ENCODE assay signal across 25 cellular contexts in the genomic region with DNA sequence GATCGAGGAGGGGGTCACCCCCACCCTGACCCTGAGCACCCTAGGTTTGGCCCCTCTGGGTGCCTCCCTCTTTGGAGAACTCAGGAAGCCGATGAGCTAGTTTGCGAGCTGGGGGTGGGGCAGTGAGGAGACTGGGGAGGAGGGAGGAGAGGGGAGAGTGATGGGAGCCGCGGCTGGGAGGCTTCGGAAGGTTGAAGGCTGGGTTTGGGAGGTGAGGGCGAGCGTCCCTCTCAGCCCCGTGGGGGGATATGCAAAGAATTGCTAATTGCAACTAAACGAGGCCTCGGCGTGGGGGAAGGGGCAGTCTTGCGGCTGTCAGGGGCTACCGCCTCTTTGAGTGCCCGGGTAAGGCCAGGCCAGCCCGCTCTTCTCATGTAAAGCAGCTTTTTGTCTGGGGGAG. TPM values are rescaled to one million over a fixed set of nuclear protein-coding genes. Genes with fewer than 3 reads are reported as not detected.
DNase-seq lines count a peak whose midpoint lies in the region; TF ChIP-seq lines count a peak whose summit lies in the region.
"Had no signal": no experiment of that assay in that cellular context is flagged by ENCODE, and none has a peak within 500 bp of the region (broad histone marks: within the 10 kb centered on the region; RNA-seq: fewer than 3 reads in every experiment).

No MANE protein-coding gene starts in this region.

- H3K9me3 Mint-ChIP-seq in Caco-2 (ENCODE audit: unreplicated experiment) (no peaks in the 10 kb centered on the region), glutamatergic neuron (ENCODE audit: unreplicated experiment) (peaks cover 6% of the 10 kb centered on the region), mesothelial cell of epicardium (peaks cover 3% of the 10 kb centered on the region)
- H3K9me3 Mint-ChIP-seq: CD8-positive, alpha-beta memory T cell; natural killer cell treated with Interleukin-12 subunit alpha and Interleukin-12 subunit beta and Interleukin-15 and Interleukin-18, amount 100 ng/mL, for 72 hours had no signal

- BruUV-seq in Caco-2 (replicated peaks; lab: Mats Ljungman, UMichigan) = no TSS peak

- peak overlapping the region; percentile 72 for H3K9ac ChIP-seq in NT2/D1 (ENCODE audit: insufficient read length, low read depth)

- H3K36me3 Mint-ChIP-seq in Caco-2 (ENCODE audit: insufficient read depth, unreplicated experiment) = peaks cover 36% of the 10 kb centered on the region
- H3K36me3 Mint-ChIP-seq in glutamatergic neuron (ENCODE audit: unreplicated experiment) = no peaks in the 10 kb centered on the region
- H3K36me3 Mint-ChIP-seq in mesothelial cell of epicardium = no peaks in the 10 kb centered on the region
- H3K36me3 Mint-ChIP-seq: CD8-positive, alpha-beta memory T cell; natural killer cell treated with Interleukin-12 subunit alpha and Interleukin-12 subunit beta and Interleukin-15 and Interleukin-18, amount 100 ng/mL, for 72 hours had no signal

- H3K27me3 Mint-ChIP-seq in Caco-2 (ENCODE audit: insufficient read depth, unreplicated experiment) = no peaks in the 10 kb centered on the region
- H3K27me3 Mint-ChIP-seq in glutamatergic neuron (ENCODE audit: unreplicated experiment) = peaks cover 18% of the 10 kb centered on the region
- no peaks in the 10 kb centered on the region for H3K27me3 Mint-ChIP-seq in mesothelial cell of epicardium (ENCODE audit: low read depth)

- H3K27ac Mint-ChIP-seq in Caco-2 (ENCODE audit: unreplicated experiment) (peak overlapping the region; percentile 10), glutamatergic neuron (ENCODE audit: unreplicated experiment) (no peak overlapping the region), mesothelial cell of epicardium (peak overlapping the region; percentile 64)
- H3K27ac Mint-ChIP-seq: CD8-positive, alpha-beta memory T cell; natural killer cell treated with Interleukin-12 subunit alpha and Interleukin-12 subunit beta and Interleukin-15 and Interleukin-18, amount 100 ng/mL, for 72 hours; progenitor cell of endocrine pancreas had no signal

- CTCF ChIA-PET in Caco-2 (lab: Charles Lee) = interaction anchor here (0.6 kb wide), 2 partner anchors 1100 to 1141 kb away, joined by 3 read pairs; no protein-coding TSS in a partner anchor

- POLR2A ChIA-PET in Caco-2 (lab: Charles Lee) = no interaction called here

- TF ChIP-seq CTCF in Caco-2 (IDR thresholded peaks at IDR 0.05; ENCODE audit: insufficient read depth in 1 of 2, low read depth in 1 of 2, low read length in 1 of 2, severe bottlenecking in 1 of 2, unreplicated experiment in 1 of 2) (no peak), glutamatergic neuron (IDR thresholded peaks at IDR 0.05; ENCODE audit: partially characterized antibody, unreplicated experiment) (no peak), mesothelial cell of epicardium (IDR thresholded peaks at IDR 0.05; ENCODE audit: unreplicated experiment) (no peak)

- H3K36me3 ChIP-seq in Caco-2 (ENCODE audit: control insufficient read depth, insufficient read depth, low read length) (no peaks in the 10 kb centered on the region), NT2/D1 (ENCODE audit: insufficient read depth, insufficient read length, low read length) (no peaks in the 10 kb centered on the region)
- H3K36me3 ChIP-seq: breast epithelium, stomach, transverse colon had no signal

- H3K4me1 ChIP-seq in Caco-2 (peaks cover 62% of the 10 kb centered on the region), NT2/D1 (ENCODE audit: insufficient read depth, insufficient read length) (peaks cover 34% of the 10 kb centered on the region)
- H3K4me1 ChIP-seq: breast epithelium had no signal

- H3K9me3 ChIP-seq in Caco-2 (no peaks in the 10 kb centered on the region), NT2/D1 (ENCODE audit: insufficient read depth, low read length) (no peaks in the 10 kb centered on the region)
- H3K9me3 ChIP-seq: breast epithelium, stomach, transverse colon had no signal

- intact Hi-C loops in Caco-2 (cut with micrococcal nuclease; ENCODE audit: unreplicated experiment) (no loop called here), posterior cingulate gyrus (cut with DNase I) (no loop called here)

- H3K4me3 ChIP-seq in Caco-2 (ENCODE audit: low read depth, low read length) = no peak overlapping the region
- no peak overlapping the region for H3K4me3 ChIP-seq in NT2/D1 (ENCODE audit: insufficient read length, low read depth)
- H3K4me3 ChIP-seq: breast epithelium, coronary artery, stomach, transverse colon had no signal

- no peak for DNase-seq in Caco-2
- peak; percentile 97 for DNase-seq in NT2/D1 (ENCODE audit: low read depth, low spot score)
- peak; percentile 35 for DNase-seq in glutamatergic neuron
- DNase-seq in mesothelial cell of epicardium (ENCODE audit: low spot score in 2 of 2, unreplicated experiment in 2 of 2) = peak in 1 of 2 experiments; percentile 43
- DNase-seq in HuH-7.5 (ENCODE audit: low spot score) = no peak
- no peak for DNase-seq in posterior cingulate gyrus
- no peak for DNase-seq in activated CD4-positive, alpha-beta T cell treated with anti-CD3 and anti-CD28 coated beads, Interleukin-2, amount 50 U/mL, for 1 hour
- no peak for DNase-seq in NCI-H1930 (lab: John Stamatoyannopoulos, UW)
- DNase-seq: activated CD8-positive, alpha-beta memory T cell treated with anti-CD3 and anti-CD28 coated beads for 24 hours; activated naive CD4-positive, alpha-beta T cell; activated T-cell treated with anti-CD3 and anti-CD28 coated beads, Interleukin-2, amount 50 U/mL, for 48 hours; AML-193; CD8-positive, alpha-beta memory T cell; DMS53; GF-D8; Karpas-422; left ventricle myocardium superior; NCI-H1694 treated with DMSO at 0.1 percent for 48 hours; NCI-H526 treated with DMSO at 0.1 percent for 48 hours; stomach; transverse colon had no signal

- H3K27me3 ChIP-seq in Caco-2 (replicated peaks; ENCODE audit: control insufficient read depth, insufficient read depth, low read length) = no peaks in the 10 kb centered on the region
- peaks cover 28% of the 10 kb centered on the region for H3K27me3 ChIP-seq in NT2/D1 (ENCODE audit: insufficient read depth, insufficient read length)

- peaks cover 49% of the 10 kb centered on the region for H3K4me1 Mint-ChIP-seq in Caco-2 (ENCODE audit: low read depth, unreplicated experiment)
- H3K4me1 Mint-ChIP-seq in glutamatergic neuron (ENCODE audit: low read depth, unreplicated experiment) = peaks cover 15% of the 10 kb centered on the region
- peaks cover 68% of the 10 kb centered on the region for H3K4me1 Mint-ChIP-seq in mesothelial cell of epicardium
- H3K4me1 Mint-ChIP-seq: CD8-positive, alpha-beta memory T cell had no signal

- H3K4me3 Mint-ChIP-seq in Caco-2 (ENCODE audit: unreplicated experiment) = no peak overlapping the region
- H3K4me3 Mint-ChIP-seq in glutamatergic neuron (ENCODE audit: unreplicated experiment) = no peak overlapping the region
- H3K4me3 Mint-ChIP-seq in mesothelial cell of epicardium = no peak overlapping the region
- H3K4me3 Mint-ChIP-seq: CD8-positive, alpha-beta memory T cell; natural killer cell treated with Interleukin-12 subunit alpha and Interleukin-12 subunit beta and Interleukin-15 and Interleukin-18, amount 100 ng/mL, for 72 hours had no signal

RNA-seq across cellular contexts. Expression of gene FZD2, which starts 17.6 kb away (rescaled TPM):
- total RNA-seq in Caco-2 (2022) (36.4 and 39.5 TPM in 2 replicates), glutamatergic neuron (ENCODE audit: unreplicated experiment) (1.3 TPM), mesothelial cell of epicardium (82.1 to 88.3 TPM (median 84.4 TPM) in 3 replicates)

RNA-seq across cellular contexts. Expression of gene GPATCH8, which starts 36.5 kb away (rescaled TPM):
- total RNA-seq in Caco-2 (2022) (53.4 and 55.5 TPM in 2 replicates), glutamatergic neuron (ENCODE audit: unreplicated experiment) (62.6 TPM), mesothelial cell of epicardium (75.6 to 77.1 TPM (median 76.3 TPM) in 3 replicates)

Comparison
In these comparisons a context has a peak if more than half of its experiments do, and no peak if none do; other contexts are left out.
1. DNase-seq: peak in NT2/D1 (single experiment) and glutamatergic neuron (single experiment); none in Caco-2 (0 of 2), HuH-7.5 (single experiment), posterior cingulate gyrus (0 of 10), activated CD4-positive, alpha-beta T cell treated with anti-CD3 and anti-CD28 coated beads, Interleukin-2, amount 50 U/mL, for 1 hour (single experiment) and NCI-H1930 (0 of 2).
2. RNA of gene FZD2, which starts 17.6 kb away (total RNA-seq): 82.1 to 88.3 TPM in mesothelial cell of epicardium and 36.4 to 39.5 TPM in Caco-2; 1.3 TPM in glutamatergic neuron (single experiment); every median in the first group is over 10 times any median in the second.